Comparison of ENCODE assay signal across 13 cellular contexts in genomic region chr22:35568751-35569725, GRCh38. TPM values are rescaled to one million over a fixed set of nuclear protein-coding genes. Genes with fewer than 3 reads are reported as not detected.
A peak's percentile ranks its signal among the peaks of the same experiment; 100 is the strongest.
DNase-seq lines count a peak whose midpoint lies in the region; ATAC-seq and TF ChIP-seq lines count a peak whose summit lies in the region.
"Had no signal": no experiment of that assay in that cellular context is flagged by ENCODE, and none has a peak within 500 bp of the region (broad histone marks: within the 10 kb centered on the region; RNA-seq: fewer than 3 reads in every experiment).

No MANE protein-coding gene starts in this region.

- no peak for TF ChIP-seq EP300 in ovary (IDR thresholded peaks at IDR 0.05)

- no peak overlapping the region for H3K4ac ChIP-seq in neuronal stem cell (ENCODE audit: low read length)

- H2AFZ ChIP-seq in neuronal stem cell (ENCODE audit: low read length) = no peak overlapping the region

- peak overlapping the region; percentile 67 for H3K27ac ChIP-seq in caudate nucleus (ENCODE audit: low read depth, low read length)
- H3K27ac ChIP-seq in neuronal stem cell (replicated peaks; ENCODE audit: low read length) = no peak overlapping the region
- H3K27ac ChIP-seq in ovary = no peak overlapping the region
- H3K27ac ChIP-seq: ascending aorta had no signal

- H2BK120ac ChIP-seq in neuronal stem cell (ENCODE audit: low read depth, low read length) = peak overlapping the region; percentile 16

- H4K91ac ChIP-seq in neuronal stem cell (ENCODE audit: low read depth, low read length, poor library complexity) = no peak overlapping the region

- H2BK12ac ChIP-seq in neuronal stem cell (ENCODE audit: low read length) = no peak overlapping the region

- H3K27me3 ChIP-seq in neuronal stem cell (ENCODE audit: control insufficient read depth in 3 of 3, insufficient read depth in 3 of 3, low read depth in 1 of 3, low read length in 3 of 3) (peaks cover 0 to 40% (median 0%) of the 10 kb centered on the region in 3 experiments), ovary (no peaks in the 10 kb centered on the region)
- H3K27me3 ChIP-seq: ascending aorta had no signal

- H4K8ac ChIP-seq in neuronal stem cell (ENCODE audit: low read depth, low read length) = no peak overlapping the region

- H2BK5ac ChIP-seq in neuronal stem cell (ENCODE audit: low read length) = no peak overlapping the region

- TF ChIP-seq POLR2A in ovary (IDR thresholded peaks at IDR 0.05) = no peak

- intact Hi-C loops in ovary (cut with DNase I) = no loop called here

- TF ChIP-seq CTCF in ovary (IDR thresholded peaks at IDR 0.05) = no peak

- no peak for ATAC-seq in HG03442 (IDR thresholded peaks at IDR 0.05; ENCODE audit: unreplicated experiment)

- DNase-seq in EL = peak; percentile 66
- peak; percentile 16 for DNase-seq in NCI-H510A (lab: John Stamatoyannopoulos, UW)
- DNase-seq in caudate nucleus (lab: John Stamatoyannopoulos, UW) = peak in 9 of 61 donors; percentile 28 to 65 (median 36)
- DNase-seq in neuronal stem cell (ENCODE audit: low spot score) = no peak
- DNase-seq in ovary = no peak
- no peak for DNase-seq in stimulated activated naive CD4-positive, alpha-beta T cell (lab: John Stamatoyannopoulos, UW)
- no peak for DNase-seq in MV-4-11 (lab: John Stamatoyannopoulos, UW)
- DNase-seq: activated CD8-positive, alpha-beta memory T cell treated with anti-CD3 and anti-CD28 coated beads, Interleukin-2, amount 50 U/mL, for 48 hours; NCI-H1092 treated with DMSO at 0.1 percent for 48 hours had no signal

- no peaks in the 10 kb centered on the region for H3K9me3 ChIP-seq in neuronal stem cell (replicated peaks in 1 of 2; ENCODE audit: control insufficient read depth in 2 of 2, insufficient read depth in 1 of 2, low read depth in 1 of 2, low read length in 2 of 2)
- H3K9me3 ChIP-seq in ovary = no peaks in the 10 kb centered on the region
- H3K9me3 ChIP-seq: ascending aorta had no signal

- H3K14ac ChIP-seq in neuronal stem cell (ENCODE audit: low read length) = peak overlapping the region; percentile 31

- H3K79me1 ChIP-seq in neuronal stem cell (ENCODE audit: low read depth, low read length) = peaks cover 2% of the 10 kb centered on the region

- H3K23ac ChIP-seq in neuronal stem cell (ENCODE audit: low read depth, low read length, poor library complexity) = no peak overlapping the region

- no CpG with 5 or more reads among the region's 17 CpGs for WGBS in neuronal stem cell (ENCODE audit: extremely low coverage in 2 of 2, insufficient read length in 2 of 2, insufficient replicate concordance in 1 of 2), 2 donors
- 84 to 90% (median 85%) methylated on average over 17 of the region's 17 CpGs for WGBS in ovary, 3 donors

- H3K4me1 ChIP-seq in neuronal stem cell (ENCODE audit: control insufficient read depth in 2 of 2, insufficient read depth in 1 of 2, low read depth in 1 of 2, low read length in 2 of 2) (peaks cover 11 to 17% of the 10 kb centered on the region in 2 donors), ovary (ENCODE audit: insufficient read depth) (peaks cover 9% of the 10 kb centered on the region)
- H3K4me1 ChIP-seq: ascending aorta had no signal

- H2AK5ac ChIP-seq in neuronal stem cell (ENCODE audit: low read depth, low read length) = peak overlapping the region; percentile 66

- H3K4me2 ChIP-seq in neuronal stem cell (ENCODE audit: insufficient read depth, low read length, poor library complexity, severe bottlenecking) = no peak overlapping the region

- H3K36me3 ChIP-seq in neuronal stem cell (replicated peaks in 1 of 2; ENCODE audit: control insufficient read depth in 2 of 2, insufficient read depth in 2 of 2, low read length in 2 of 2) (no peaks in the 10 kb centered on the region), ovary (no peaks in the 10 kb centered on the region)
- H3K36me3 ChIP-seq: ascending aorta had no signal

- peak overlapping the region; percentile 77 for H3K18ac ChIP-seq in neuronal stem cell (ENCODE audit: low read length)

- H2BK15ac ChIP-seq in neuronal stem cell (ENCODE audit: low read length) = no peak overlapping the region

- H3K4me3 ChIP-seq in neuronal stem cell (ENCODE audit: low read length in 2 of 2) (no peak overlapping the region), ovary (no peak overlapping the region)
- H3K4me3 ChIP-seq: ascending aorta, lung had no signal

- H3K9ac ChIP-seq in neuronal stem cell (ENCODE audit: low read depth, low read length, poor library complexity) = no peak overlapping the region

RNA-seq across cellular contexts. Expression of gene RASD2, which starts 28.4 kb away (rescaled TPM):
- 0.29 TPM for polyA plus RNA-seq in neuronal stem cell (2013, experiment 1 of 2)
- polyA plus RNA-seq in neuronal stem cell (2013, experiment 2 of 2) = 0.28 TPM
- total RNA-seq in ovary = 1 to 10 TPM in 5 of 7 donors, under 1 TPM in 2; 0.24 to 4.4 (median 2.8) TPM
- polyA plus RNA-seq in ovary = 1 to 10 TPM in 1 of 2 donors, under 1 TPM in 1; 0.75 to 1.3 TPM
- total RNA-seq: fibroblast of villous mesenchyme had no signal

RNA-seq across cellular contexts. Expression of gene MB, which starts 48.1 kb away (rescaled TPM):
- 0.26 TPM for polyA plus RNA-seq in neuronal stem cell (2013, experiment 1 of 2)
- polyA plus RNA-seq in neuronal stem cell (2013, experiment 2 of 2) = 0.19 TPM
- total RNA-seq in ovary = 1 to 10 TPM in 4 of 7 donors, not detected in 3; 1.3 to 3.0 (median 1.7) TPM
- 1 to 10 TPM; 1.7 to 2.6 TPM for polyA plus RNA-seq in ovary
- total RNA-seq: ascending aorta, fibroblast of villous mesenchyme had no signal

Comparison
In these comparisons a context has a peak if more than half of its experiments do, and no peak if none do; other contexts are left out.
1. DNase-seq: peak in EL (single experiment) and NCI-H510A (single experiment); none in neuronal stem cell (single experiment), ovary (0 of 5), stimulated activated naive CD4-positive, alpha-beta T cell (0 of 6) and MV-4-11 (single experiment).